Comparison of ENCODE assay signal across 8 cellular contexts in the genomic region with DNA sequence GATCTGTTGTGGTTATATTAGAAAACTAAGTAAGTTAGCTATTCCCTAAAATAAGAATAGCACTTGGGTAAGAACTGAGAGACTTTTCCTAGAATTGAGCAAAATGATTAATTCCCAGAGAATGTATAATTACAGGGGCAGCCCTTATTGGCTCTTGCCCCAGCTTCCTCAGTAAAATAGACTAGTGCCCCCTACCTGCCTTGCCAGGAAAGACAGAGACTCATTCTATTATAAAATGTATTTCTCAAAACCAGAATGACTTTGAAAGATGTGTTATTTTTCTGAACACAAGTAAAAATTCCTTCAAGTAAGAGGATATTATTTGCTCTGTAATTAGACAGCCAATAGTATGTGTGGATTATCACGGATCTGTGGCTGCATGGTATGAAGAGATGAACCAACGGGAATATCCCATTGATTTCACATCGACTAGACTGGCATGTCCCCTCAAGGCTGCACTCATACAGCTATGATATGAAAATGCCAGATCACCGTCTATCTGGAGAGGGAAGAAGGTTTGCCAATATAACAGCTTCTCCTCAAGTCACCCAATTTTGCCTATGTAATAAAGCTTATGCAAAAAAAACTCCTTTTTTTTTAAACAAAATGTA. TPM values are rescaled to one million over a fixed set of nuclear protein-coding genes. Genes with fewer than 3 reads are reported as not detected.
DNase-seq lines count a peak whose midpoint lies in the region; ATAC-seq lines count a peak whose summit lies in the region.

No MANE protein-coding gene starts in this region.

- peak; percentile 23 to 66 (median 32) for DNase-seq in NCI-H1417 (lab: John Stamatoyannopoulos, UW)
- no peak for DNase-seq in NCI-H1417 treated with DMSO at 0.1 percent for 48 hours (lab: John Stamatoyannopoulos, UW)
- DNase-seq in NCI-H1105 (lab: John Stamatoyannopoulos, UW), result peak; percentile 22
- DNase-seq in activated CD4-positive, alpha-beta T cell treated with anti-CD3 and anti-CD28 coated beads for 4 hours, result peak; percentile 41 to 62
- DNase-seq in effector CD8-positive, alpha-beta T cell (lab: John Stamatoyannopoulos, UW), result peak; percentile 9
- peak; percentile 66 for DNase-seq in myocyte (ENCODE audit: low read depth)
- no peak for DNase-seq in NCI-H226

- ATAC-seq in HG03520 (IDR thresholded peaks at IDR 0.05; ENCODE audit: unreplicated experiment), result no peak

RNA-seq across cellular contexts. Expression of gene GLRX5, which starts 7.4 kb away (rescaled TPM):
- total RNA-seq in myocyte, result 67.1 and 69.5 TPM in 2 replicates
- 63.7 TPM for polyA plus RNA-seq in myocyte (2012)

RNA-seq across cellular contexts. Expression of gene SYNE3, which starts 11.0 kb away (rescaled TPM):
- 5.2 and 5.9 TPM in 2 replicates for total RNA-seq in myocyte
- polyA plus RNA-seq in myocyte (2012), result 2.3 TPM

Comparison
In these comparisons a context has a peak if more than half of its experiments do, and no peak if none do; other contexts are left out.
1. DNase-seq: peak in NCI-H1417 (3 of 3), NCI-H1105 (single experiment), activated CD4-positive, alpha-beta T cell treated with anti-CD3 and anti-CD28 coated beads for 4 hours (2 of 2), effector CD8-positive, alpha-beta T cell (single experiment) and myocyte (single experiment); none in NCI-H1417 treated with DMSO at 0.1 percent for 48 hours (single experiment) and NCI-H226 (single experiment).